In genomic region chr1:37692078-37692833, GRCh38 we compare ENCODE assay signal across 8 cellular contexts.
A peak's percentile ranks its signal among the peaks of the same experiment; 100 is the strongest.
DNase-seq lines count a peak whose midpoint lies in the region; ATAC-seq lines count a peak whose summit lies in the region.

CDCA8 (plus strand) TSS chr1:37692516; CDS start chr1:37692691, 175 bp downstream.

- peak; percentile 70 for ATAC-seq in GM19043 (IDR thresholded peaks at IDR 0.05; ENCODE audit: low read depth, unreplicated experiment)
- ATAC-seq in HG03378 (IDR thresholded peaks at IDR 0.05; ENCODE audit: unreplicated experiment), result peak; percentile 64
- peak; percentile 88 to 91 for ATAC-seq in activated CD4-positive, CD25-positive, alpha-beta regulatory T cell treated with anti-CD3 and anti-CD28 coated beads, Interleukin-2, amount 50 U/mL, for 24 hours

- DNase-seq in Ammon's horn (ENCODE audit: low spot score), result peak; percentile 99
- peak; percentile 97 for DNase-seq in NCI-H446 treated with DMSO at 0.1 percent for 48 hours (lab: John Stamatoyannopoulos, UW)
- DNase-seq in cerebellar cortex (ENCODE audit: low spot score), result peak; percentile 99
- DNase-seq in islet precursor cell, result peak; percentile 100
- DNase-seq in stimulated activated CD4-positive, alpha-beta T cell treated with anti-CD3 and anti-CD28 coated beads, Interleukin-12 subunit alpha, Interleukin-12 subunit beta, amount 100 ng/mL, for 48 hours (ENCODE audit: low read depth in 2 of 3, low spot score in 1 of 3), result peak; percentile 98 to 99 (median 98)

Comparison
In these comparisons a context has a peak if more than half of its experiments do, and no peak if none do; other contexts are left out.
1. Peak in every context shown above with its lines: DNase-seq and ATAC-seq.